21 cellular contexts compared by ENCODE assay signal in genomic region chr12:124698998-124699305, GRCh38.
DNase-seq lines count a peak whose midpoint lies in the region; FAIRE-seq and TF ChIP-seq lines count a peak whose summit lies in the region.
"Had no signal": no experiment of that assay in that cellular context is flagged by ENCODE, and none has a peak within 500 bp of the region (broad histone marks: within the 10 kb centered on the region; RNA-seq: fewer than 3 reads in every experiment).

No MANE protein-coding gene starts in this region.

- H3K27ac ChIP-seq in astrocyte (ENCODE audit: low read depth, low read length) (peak overlapping the region; percentile 67), layer of hippocampus (ENCODE audit: low read depth, low read length) (peak overlapping the region; percentile 96), stomach (peak overlapping the region; percentile 41 to 83 (median 80))

- H3K79me2 ChIP-seq in astrocyte (ENCODE audit: insufficient read depth, low read length): no peaks in the 10 kb centered on the region

- intact Hi-C loops in Caco-2 (cut with micrococcal nuclease; ENCODE audit: unreplicated experiment) (no loop called here), stomach (cut with DNase I; ENCODE audit: low total_unique reads) (no loop called here)
- intact Hi-C loops in activated naive CD4-positive, alpha-beta T cell treated with anti-CD3 and anti-CD28 coated beads for 36 hours (cut with micrococcal nuclease): no loop called here

- H3K36me3 Mint-ChIP-seq in Caco-2 (ENCODE audit: insufficient read depth, unreplicated experiment): peaks cover 6% of the 10 kb centered on the region
- H3K36me3 Mint-ChIP-seq in astrocyte (ENCODE audit: low read depth, unreplicated experiment): no peaks in the 10 kb centered on the region
- H3K36me3 Mint-ChIP-seq in activated naive CD4-positive, alpha-beta T cell treated with anti-CD3 and anti-CD28 coated beads for 36 hours (ENCODE audit: low read depth): no peaks in the 10 kb centered on the region
- H3K36me3 Mint-ChIP-seq: activated naive CD8-positive, alpha-beta T cell treated with anti-CD3 and anti-CD28 coated beads for 36 hours had no signal

- WGBS in stomach, 5 donors: 50 to 72% (median 54%) methylated on average over 6 of the region's 6 CpGs

- H3K4me3 ChIP-seq in Caco-2 (ENCODE audit: low read depth, low read length) (no peak overlapping the region), astrocyte (ENCODE audit: insufficient read depth, low read depth, low read length) (no peak overlapping the region), stomach (no peak overlapping the region)
- H3K4me3 ChIP-seq: GM23338 had no signal

- H3K4me3 Mint-ChIP-seq in Caco-2 (ENCODE audit: unreplicated experiment) (no peak overlapping the region), astrocyte (ENCODE audit: unreplicated experiment) (no peak overlapping the region)
- no peak overlapping the region for H3K4me3 Mint-ChIP-seq in activated naive CD4-positive, alpha-beta T cell treated with anti-CD3 and anti-CD28 coated beads for 36 hours
- H3K4me3 Mint-ChIP-seq: activated naive CD8-positive, alpha-beta T cell treated with anti-CD3 and anti-CD28 coated beads for 36 hours; CD4-positive, alpha-beta T cell; GM23338 had no signal

- no TSS peak for BruUV-seq in Caco-2 (replicated peaks; lab: Mats Ljungman, UMichigan)

- DNase-seq in Caco-2 (no peak), astrocyte (ENCODE audit: low read depth) (no peak), stomach (no peak), NCI-H1417 (lab: John Stamatoyannopoulos, UW) (no peak), CD1c-positive myeloid dendritic cell (ENCODE audit: extremely low spot score) (no peak)
- no peak for DNase-seq in activated naive CD4-positive, alpha-beta T cell treated with anti-CD3 and anti-CD28 coated beads, Interleukin-2, amount 50 U/mL, for 16 hours
- DNase-seq in activated naive CD4-positive, alpha-beta T cell treated with anti-CD3 and anti-CD28 coated beads for 36 hours: no peak
- DNase-seq: activated CD4-positive, CD25-positive, alpha-beta regulatory T cell treated with anti-CD3 and anti-CD28 coated beads, Interleukin-2, amount 50 U/mL, for 72 hours; activated naive CD8-positive, alpha-beta T cell treated with anti-CD3 and anti-CD28 coated beads for 36 hours; CD4-positive, alpha-beta T cell; effector CD4-positive, alpha-beta T cell; Kasumi-1; NCI-H1092; NCI-H2029 treated with DMSO at 0.1 percent for 48 hours; NCI-H446; stimulated activated CD4-positive, alpha-beta T cell treated with anti-CD3 and anti-CD28 coated beads, Interleukin-1b, Interleukin-23, amount 100 ng/mL, for 48 hours; stimulated activated naive CD4-positive, alpha-beta T cell had no signal

- TF ChIP-seq POLR2A in stomach (IDR thresholded peaks at IDR 0.05): no peak

- CTCF ChIA-PET in Caco-2 (lab: Charles Lee): no interaction called here
- CTCF ChIA-PET in activated naive CD4-positive, alpha-beta T cell treated with anti-CD3 and anti-CD28 coated beads for 36 hours (lab: Charles Lee): interaction anchor here (1.2 kb wide), 1 partner anchor 67 kb away, joined by 3 read pairs; no protein-coding TSS in a partner anchor

- no peak overlapping the region for H3K4me2 ChIP-seq in astrocyte (ENCODE audit: low read length)
- H3K4me2 ChIP-seq: GM23338 had no signal

- H3K9me3 Mint-ChIP-seq in Caco-2 (ENCODE audit: unreplicated experiment) (no peaks in the 10 kb centered on the region), astrocyte (ENCODE audit: unreplicated experiment) (no peaks in the 10 kb centered on the region)
- H3K9me3 Mint-ChIP-seq in activated naive CD4-positive, alpha-beta T cell treated with anti-CD3 and anti-CD28 coated beads for 36 hours: no peaks in the 10 kb centered on the region
- H3K9me3 Mint-ChIP-seq: activated naive CD8-positive, alpha-beta T cell treated with anti-CD3 and anti-CD28 coated beads for 36 hours; CD4-positive, alpha-beta T cell; GM23338 had no signal

- POLR2A ChIA-PET in Caco-2 (lab: Charles Lee): no interaction called here

- no peak for TF ChIP-seq EP300 in stomach (IDR thresholded peaks at IDR 0.05)

- H2AFZ ChIP-seq in astrocyte (ENCODE audit: low read depth, low read length): no peak overlapping the region
- H2AFZ ChIP-seq: GM23338 had no signal

- H3K9me3 ChIP-seq in Caco-2 (no peaks in the 10 kb centered on the region), astrocyte (ENCODE audit: insufficient read depth, low read depth, low read length) (no peaks in the 10 kb centered on the region), stomach (no peaks in the 10 kb centered on the region)

- no peaks in the 10 kb centered on the region for H3K27me3 Mint-ChIP-seq in Caco-2 (ENCODE audit: insufficient read depth, unreplicated experiment)
- H3K27me3 Mint-ChIP-seq in astrocyte (ENCODE audit: low read depth, unreplicated experiment): peaks cover 9% of the 10 kb centered on the region
- H3K27me3 Mint-ChIP-seq in activated naive CD4-positive, alpha-beta T cell treated with anti-CD3 and anti-CD28 coated beads for 36 hours (ENCODE audit: low read depth): no peaks in the 10 kb centered on the region
- H3K27me3 Mint-ChIP-seq: CD4-positive, alpha-beta T cell had no signal

- no peaks in the 10 kb centered on the region for H4K20me1 ChIP-seq in astrocyte (ENCODE audit: insufficient read depth, low read length)

- no peaks in the 10 kb centered on the region for H3K27me3 ChIP-seq in Caco-2 (replicated peaks; ENCODE audit: control insufficient read depth, insufficient read depth, low read length)
- no peaks in the 10 kb centered on the region for H3K27me3 ChIP-seq in astrocyte (ENCODE audit: insufficient read depth, low read length)
- H3K27me3 ChIP-seq in layer of hippocampus (ENCODE audit: control insufficient read depth, insufficient read depth, low read length): no peaks in the 10 kb centered on the region
- no peaks in the 10 kb centered on the region for H3K27me3 ChIP-seq in stomach

- no peak for FAIRE-seq in astrocyte (lab: Jason Lieb, UNC)
- FAIRE-seq: bronchial epithelial cell, HTR-8/SVneo had no signal

- peaks cover 12% of the 10 kb centered on the region for H3K4me1 Mint-ChIP-seq in Caco-2 (ENCODE audit: low read depth, unreplicated experiment)
- peaks cover 10% of the 10 kb centered on the region for H3K4me1 Mint-ChIP-seq in astrocyte (ENCODE audit: low read depth, unreplicated experiment)
- H3K4me1 Mint-ChIP-seq in activated naive CD4-positive, alpha-beta T cell treated with anti-CD3 and anti-CD28 coated beads for 36 hours (ENCODE audit: low read depth): peaks cover 6% of the 10 kb centered on the region

- TF ChIP-seq CTCF in Caco-2 (IDR thresholded peaks at IDR 0.05; ENCODE audit: insufficient read depth in 1 of 2, low read depth in 1 of 2, low read length in 1 of 2, severe bottlenecking in 1 of 2, unreplicated experiment in 1 of 2) (no peak), astrocyte (IDR thresholded peaks at IDR 0.05; ENCODE audit: insufficient read depth, low read depth, low read length) (no peak), stomach (IDR thresholded peaks at IDR 0.05) (no peak)

- H3K27ac Mint-ChIP-seq in Caco-2 (ENCODE audit: unreplicated experiment) (peak overlapping the region; percentile 73), astrocyte (ENCODE audit: unreplicated experiment) (no peak overlapping the region)
- H3K27ac Mint-ChIP-seq in activated naive CD4-positive, alpha-beta T cell treated with anti-CD3 and anti-CD28 coated beads for 36 hours: no peak overlapping the region
- H3K27ac Mint-ChIP-seq: activated naive CD8-positive, alpha-beta T cell treated with anti-CD3 and anti-CD28 coated beads for 36 hours; CD4-positive, alpha-beta T cell; GM23338 had no signal

- peaks cover 15% of the 10 kb centered on the region for H3K4me1 ChIP-seq in Caco-2
- H3K4me1 ChIP-seq in astrocyte (ENCODE audit: insufficient read depth, low read length): peaks cover 41% of the 10 kb centered on the region
- peaks cover 31 to 77% (median 45%) of the 10 kb centered on the region in 4 donors for H3K4me1 ChIP-seq in stomach

- H3K36me3 ChIP-seq in Caco-2 (ENCODE audit: control insufficient read depth, insufficient read depth, low read length) (no peaks in the 10 kb centered on the region; the same call in 1 of the 2 replicates), astrocyte (ENCODE audit: insufficient read depth, low read length) (no peaks in the 10 kb centered on the region), stomach (no peaks in the 10 kb centered on the region)

- H3K9ac ChIP-seq in astrocyte (ENCODE audit: low read length): peak overlapping the region; percentile 62
